18 cellular contexts compared by ENCODE assay signal in the genomic region with DNA sequence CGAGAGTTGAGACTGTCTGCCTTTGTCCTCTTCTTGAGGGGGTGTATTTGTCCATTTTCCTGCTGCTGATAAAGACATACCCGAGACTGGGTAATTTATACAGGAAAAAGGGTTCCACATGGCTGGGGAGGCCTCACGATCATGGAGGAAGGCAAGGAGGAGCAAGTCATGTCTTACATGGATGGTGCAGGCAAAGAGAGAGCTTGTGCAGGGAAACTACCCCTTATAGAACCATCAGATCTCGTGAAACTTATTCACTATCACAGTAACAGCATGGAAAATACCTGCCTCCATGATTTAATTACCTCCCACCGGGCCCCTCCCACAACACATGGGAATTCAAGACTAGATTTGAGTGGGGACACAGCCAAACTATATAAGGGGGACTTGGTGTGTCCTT.
A peak's percentile ranks its signal among the peaks of the same experiment; 100 is the strongest.
DNase-seq lines count a peak whose midpoint lies in the region; ATAC-seq, FAIRE-seq and TF ChIP-seq lines count a peak whose summit lies in the region.
"Had no signal": no experiment of that assay in that cellular context is flagged by ENCODE, and none has a peak within 500 bp of the region (broad histone marks: within the 10 kb centered on the region; RNA-seq: fewer than 3 reads in every experiment).

No MANE protein-coding gene starts in this region.

- H3K9me1 ChIP-seq in K562 (ENCODE audit: control insufficient read depth, insufficient read depth, low read length): no peaks in the 10 kb centered on the region

- intact Hi-C loops in K562 (cut with micrococcal nuclease) (no loop called here), tibial artery (cut with DNase I; ENCODE audit: low total_unique reads) (no loop called here)

- POLR2A ChIA-PET in HEK293 (lab: Yijun Ruan, JAX) (interaction anchor here (1.6 kb wide), 1 partner anchor 338 kb away, joined by 4 read pairs; a partner anchor contains a TSS), K562 (lab: Yijun Ruan, JAX) (interaction anchor here (1.0 to 2.4 kb wide), 2 partner anchors 10 to 24 kb away, joined by 4 to 10 read pairs; no protein-coding TSS in a partner anchor)

- no TSS peak for BruUV-seq in K562 (replicated peaks; lab: Mats Ljungman, UMichigan)

- no peak overlapping the region for H3K18ac ChIP-seq in mesenchymal stem cell (ENCODE audit: low read depth in 1 of 2, low read length in 2 of 2)

- CTCF ChIA-PET in HEK293 (lab: Yijun Ruan, JAX) (no interaction called here), K562 (lab: Yijun Ruan, JAX; ENCODE audit: low intra/inter-chr PET ratio) (no interaction called here)

- H3K27ac ChIP-seq in HEK293 (ENCODE audit: extremely low read depth, low read depth, low read length) (no peak overlapping the region), K562 (ENCODE audit: extremely low read depth, low read depth, low read length) (no peak overlapping the region), mesenchymal stem cell (ENCODE audit: low read length, poor library complexity, severe bottlenecking) (no peak overlapping the region), tibial artery (peak overlapping the region; percentile 3 to 22)
- H3K27ac ChIP-seq: GM23248 had no signal

- H3K27me3 ChIP-seq in K562 (ENCODE audit: control insufficient read depth in 2 of 2, insufficient read depth in 2 of 2, low read length in 2 of 2) (peaks cover 7 to 33% of the 10 kb centered on the region in 2 experiments), mesenchymal stem cell (ENCODE audit: control insufficient read depth in 1 of 2, insufficient read depth in 1 of 2, low read length in 2 of 2) (peaks cover 4 to 7% of the 10 kb centered on the region in 2 experiments), tibial artery (no peaks in the 10 kb centered on the region)

- WGBS in K562 (ENCODE audit: insufficient coverage, low coverage, missing lambda C conversion rate): 0% methylated on average over 5 of the region's 5 CpGs
- 63% methylated on average over 4 of the region's 5 CpGs for WGBS in mesenchymal stem cell

- FAIRE-seq in K562 (lab: Jason Lieb, UNC): no peak
- FAIRE-seq: A204.1, GM12892, H54, HepG2, HTR-8/SVneo had no signal

- no peaks in the 10 kb centered on the region for H3K79me1 ChIP-seq in mesenchymal stem cell (replicated peaks; ENCODE audit: low read length, poor library complexity, severe bottlenecking)

- H2AFZ ChIP-seq in K562 (ENCODE audit: low read depth, low read length): no peak overlapping the region
- no peak overlapping the region for H2AFZ ChIP-seq in mesenchymal stem cell (ENCODE audit: low read depth, low read length)
- H2AFZ ChIP-seq: GM23248 had no signal

- H3K4me3 ChIP-seq in HEK293 (ENCODE audit: low read depth, low read length) (no peak overlapping the region), K562 (no peak overlapping the region), mesenchymal stem cell (ENCODE audit: insufficient read depth in 1 of 2, low read depth in 1 of 2, low read length in 2 of 2) (no peak overlapping the region), tibial artery (no peak overlapping the region)
- H3K4me3 ChIP-seq: GM23248 had no signal

- ATAC-seq in K562 (no peak), HG03159 (IDR thresholded peaks at IDR 0.05; ENCODE audit: unreplicated experiment) (no peak)
- ATAC-seq: CD8-positive, alpha-beta T cell; HCT116; HepG2 had no signal

- no peaks in the 10 kb centered on the region for H3K79me2 ChIP-seq in K562 (ENCODE audit: control insufficient read depth, insufficient read depth, low read length)

- H2AK5ac ChIP-seq in mesenchymal stem cell (ENCODE audit: low read length, severe bottlenecking): peak overlapping the region; percentile 37

- no peak for TF ChIP-seq RAD21 in K562 (CRISPR knock-in tag; conservative IDR thresholded peaks at IDR 0.05 in 1 of 2, IDR thresholded peaks at IDR 0.05 in 1 of 2)

- H3K9me3 ChIP-seq in HEK293 (ENCODE audit: control insufficient read depth, insufficient read depth, low read depth, low read length): no peaks in the 10 kb centered on the region
- H3K9me3 ChIP-seq in K562 (replicated peaks; ENCODE audit: control insufficient read depth, insufficient read depth, low read depth, low read length): no peaks in the 10 kb centered on the region
- H3K9me3 ChIP-seq in mesenchymal stem cell (ENCODE audit: control insufficient read depth, low read length): no peaks in the 10 kb centered on the region
- H3K9me3 ChIP-seq in tibial artery: no peaks in the 10 kb centered on the region

- TF ChIP-seq CTCF in HEK293 (tag by site-specific recombination; IDR thresholded peaks at IDR 0.05) (no peak), K562 (IDR thresholded peaks at IDR 0.05 in 2 of 3, conservative IDR thresholded peaks at IDR 0.05 in 1 of 3; ENCODE audit: insufficient read depth in 2 of 3, low read depth in 1 of 3, low read length in 3 of 3) (no peak), tibial artery (IDR thresholded peaks at IDR 0.05) (no peak)

- no peak overlapping the region for H4K8ac ChIP-seq in mesenchymal stem cell (ENCODE audit: low read length)

- no peak for TF ChIP-seq POLR2A in K562 (conservative IDR thresholded peaks at IDR 0.05)

- H4K91ac ChIP-seq in mesenchymal stem cell (ENCODE audit: low read length): no peak overlapping the region

- no peaks in the 10 kb centered on the region for H4K20me1 ChIP-seq in K562 (replicated peaks; ENCODE audit: control insufficient read depth, insufficient read depth, low read length)

- H2BK5ac ChIP-seq in mesenchymal stem cell (ENCODE audit: low read depth, low read length, poor library complexity, severe bottlenecking): no peak overlapping the region

- in situ Hi-C loops in K562 (cut with MboI): no loop called here

- H3K36me3 ChIP-seq in HEK293 (ENCODE audit: control insufficient read depth in 2 of 2, insufficient read depth in 1 of 2, low read length in 2 of 2) (no peaks in the 10 kb centered on the region), K562 (ENCODE audit: control insufficient read depth, insufficient read depth, low read length) (no peaks in the 10 kb centered on the region), mesenchymal stem cell (ENCODE audit: control insufficient read depth in 1 of 2, insufficient read depth in 2 of 2, low read depth in 1 of 2, low read length in 2 of 2) (no peaks in the 10 kb centered on the region), tibial artery (no peaks in the 10 kb centered on the region)

- H3K9ac ChIP-seq in K562 (ENCODE audit: insufficient read depth in 1 of 2, low read depth in 2 of 2, low read length in 2 of 2) (no peak overlapping the region), mesenchymal stem cell (ENCODE audit: low read length) (no peak overlapping the region)
- H3K9ac ChIP-seq: GM23248 had no signal

- H2BK120ac ChIP-seq in mesenchymal stem cell (ENCODE audit: low read depth, low read length): no peak overlapping the region

- H3K14ac ChIP-seq in mesenchymal stem cell (ENCODE audit: low read length in 2 of 2): no peak overlapping the region

- no peak for TF ChIP-seq EP300 in K562 (IDR thresholded peaks at IDR 0.05; ENCODE audit: low read length)

- no peak overlapping the region for H2BK15ac ChIP-seq in mesenchymal stem cell (ENCODE audit: low read depth, poor library complexity, severe bottlenecking)

- DNase-seq in K562 (ENCODE audit: extremely low read depth in 1 of 4, low spot score in 3 of 4) (no peak), mesenchymal stem cell (no peak), tibial artery (no peak), RPMI8226 (no peak), D341Med (ENCODE audit: low spot score) (no peak)
- DNase-seq: CD8-positive, alpha-beta T cell; COR-L47; DND-41; GDM1 had no signal

- H2BK12ac ChIP-seq in mesenchymal stem cell (ENCODE audit: low read length in 2 of 2): no peak overlapping the region

- no peak overlapping the region for H3K4ac ChIP-seq in mesenchymal stem cell (ENCODE audit: low read depth in 1 of 2, low read length in 2 of 2)

- no peaks in the 10 kb centered on the region for H3K4me1 ChIP-seq in HEK293 (ENCODE audit: control insufficient read depth, insufficient read depth, low read length)
- no peaks in the 10 kb centered on the region; a peak in 2 of 5 replicates for H3K4me1 ChIP-seq in K562 (replicated peaks in 1 of 2; ENCODE audit: control insufficient read depth in 2 of 2, insufficient read depth in 2 of 2, low read length in 2 of 2)
- H3K4me1 ChIP-seq in mesenchymal stem cell (ENCODE audit: control insufficient read depth, insufficient read depth, low read depth, low read length): no peaks in the 10 kb centered on the region
- H3K4me1 ChIP-seq in tibial artery: peaks cover 0 to 22% (median 11%) of the 10 kb centered on the region in 4 donors

- H3K4me2 ChIP-seq in K562 (ENCODE audit: insufficient read depth, low read length): no peak overlapping the region
- no peak overlapping the region for H3K4me2 ChIP-seq in mesenchymal stem cell (ENCODE audit: low read length, poor library complexity, severe bottlenecking)

- H3K23ac ChIP-seq in mesenchymal stem cell (ENCODE audit: low read length in 2 of 2): no peak overlapping the region

TF ChIP-seq in HEK293, 187 proteins besides CTCF, POLR2A, EP300 and RAD21:
- TF ChIP-seq SETDB1 (IDR thresholded peaks at IDR 0.05; ENCODE audit: insufficient read length, low read length) (peak; percentile 76), ZNF776 (tag by site-specific recombination; IDR thresholded peaks at IDR 0.05; ENCODE audit: borderline replicate concordance) (no peak), ZFP41 (tag by site-specific recombination; IDR thresholded peaks at IDR 0.05; ENCODE audit: borderline replicate concordance) (no peak)
- TF ChIP-seq, protein P1, sequence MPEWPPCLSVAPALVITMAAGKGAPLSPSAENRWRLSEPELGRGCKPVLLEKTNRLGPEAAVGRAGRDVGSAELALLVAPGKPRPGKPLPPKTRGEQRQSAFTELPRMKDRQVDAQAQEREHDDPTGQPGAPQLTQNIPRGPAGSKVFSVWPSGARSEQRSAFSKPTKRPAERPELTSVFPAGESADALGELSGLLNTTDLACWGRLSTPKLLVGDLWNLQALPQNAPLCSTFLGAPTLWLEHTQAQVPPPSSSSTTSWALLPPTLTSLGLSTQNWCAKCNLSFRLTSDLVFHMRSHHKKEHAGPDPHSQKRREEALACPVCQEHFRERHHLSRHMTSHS (tag by site-specific recombination; IDR thresholded peaks at IDR 0.05): no peak

TF ChIP-seq in K562, 482 proteins besides CTCF, POLR2A, EP300 and RAD21:
- TF ChIP-seq CREM (IDR thresholded peaks at IDR 0.05; ENCODE audit: low read depth) (no peak), ZNF431 (CRISPR knock-in tag; IDR thresholded peaks at IDR 0.05) (peak; percentile 74; the same call in 1 of the 2 replicates)

Comparison
In these comparisons a context has a peak if more than half of its experiments do, and no peak if none do; other contexts are left out.
1. H3K27ac ChIP-seq: peak in tibial artery (2 of 2); none in HEK293 (single experiment), K562 (single experiment) and mesenchymal stem cell (single experiment).